1 cellular context compared by ENCODE assay signal in genomic region chr17:63741251-63742049, GRCh38.
TF ChIP-seq lines count a peak whose summit lies in the region.

Gene STRADA, minus strand, starts transcription at chr17:63741799. Its CDS starts 13,430 bp downstream, at chr17:63728369.

TF ChIP-seq in HepG2, 621 proteins besides CTCF, POLR2A, EP300 and RAD21 (continued from another document and continues in another):
- TF ChIP-seq RERE (CRISPR knock-in tag; IDR thresholded peaks at IDR 0.05; ENCODE audit: low read depth) (no peak), ZNF766 (CRISPR knock-in tag; IDR thresholded peaks at IDR 0.05; ENCODE audit: borderline replicate concordance) (peak; percentile 84; the same call in 1 of the 2 replicates), ZNF777 (CRISPR knock-in tag; IDR thresholded peaks at IDR 0.05) (no peak; the same call in 1 of the 2 replicates), HOXA5 (CRISPR knock-in tag; IDR thresholded peaks at IDR 0.05) (peak; percentile 58; the same call in 1 of the 2 replicates), ZHX1 (CRISPR knock-in tag; IDR thresholded peaks at IDR 0.05; ENCODE audit: low read depth) (peak; percentile 27; the same call in 1 of the 2 replicates), GMEB1 (CRISPR knock-in tag; IDR thresholded peaks at IDR 0.05; ENCODE audit: borderline replicate concordance) (peak; percentile 95), NR2F6 (IDR thresholded peaks at IDR 0.05) (no peak), NR2F6 (CRISPR knock-in tag; IDR thresholded peaks at IDR 0.05) (peak; percentile 57; the same call in 1 of the 2 replicates), ZNF251 (CRISPR knock-in tag; IDR thresholded peaks at IDR 0.05) (no peak), KLF6 (CRISPR knock-in tag; IDR thresholded peaks at IDR 0.05) (no peak), ZNF773 (CRISPR knock-in tag; IDR thresholded peaks at IDR 0.05; ENCODE audit: borderline replicate concordance) (no peak), SMC3 (IDR thresholded peaks at IDR 0.05; ENCODE audit: low read length) (no peak), ZNF891 (CRISPR knock-in tag; IDR thresholded peaks at IDR 0.05) (peak; percentile 98), REL (CRISPR knock-in tag; conservative IDR thresholded peaks at IDR 0.05) (peak; percentile 67; the same call in 1 of the 2 replicates), KDM1A (CRISPR knock-in tag; IDR thresholded peaks at IDR 0.05) (peak; percentile 71; the same call in 1 of the 2 replicates), ZNF317 (CRISPR knock-in tag; IDR thresholded peaks at IDR 0.05) (0 out of 2 replicates have a peak, but pooled peaks have one; percentile 15), MBD4 (IDR thresholded peaks at IDR 0.05; ENCODE audit: borderline replicate concordance, low read length) (no peak), PRDM15 (CRISPR knock-in tag; IDR thresholded peaks at IDR 0.05) (peak; percentile 70), FOXK1 (CRISPR knock-in tag; IDR thresholded peaks at IDR 0.05; ENCODE audit: borderline replicate concordance, low read depth) (no peak; the same call in none of the 2 replicates), POLR2AphosphoS5 (IDR thresholded peaks at IDR 0.05; ENCODE audit: low read depth, low read length) (peak; percentile 90), GPN1 (CRISPR knock-in tag; IDR thresholded peaks at IDR 0.05; ENCODE audit: borderline replicate concordance) (peak; percentile 34; the same call in 1 of the 2 replicates), HDAC1 (CRISPR knock-in tag; IDR thresholded peaks at IDR 0.05) (peak; percentile 73), JUND (CRISPR knock-in tag; IDR thresholded peaks at IDR 0.05) (no peak), MTA1 (CRISPR knock-in tag; IDR thresholded peaks at IDR 0.05; ENCODE audit: borderline replicate concordance) (peak; percentile 96; the same call in 1 of the 2 replicates), DNMT1 (CRISPR knock-in tag; IDR thresholded peaks at IDR 0.05) (no peak), ZZZ3 (CRISPR knock-in tag; IDR thresholded peaks at IDR 0.05; ENCODE audit: borderline replicate concordance) (no peak; the same call in 1 of the 2 replicates), ARHGAP35 (CRISPR knock-in tag; IDR thresholded peaks at IDR 0.05; ENCODE audit: borderline replicate concordance) (peak; percentile 87; the same call in 1 of the 2 replicates), ZNF720 (CRISPR knock-in tag; IDR thresholded peaks at IDR 0.05) (no peak), FOXJ3 (CRISPR knock-in tag; IDR thresholded peaks at IDR 0.05; ENCODE audit: borderline replicate concordance) (no peak), ZNF496 (CRISPR knock-in tag; IDR thresholded peaks at IDR 0.05; ENCODE audit: insufficient replicate concordance) (no peak), MED1 (CRISPR knock-in tag; IDR thresholded peaks at IDR 0.05) (peak; percentile 66), ZNF512 (CRISPR knock-in tag; IDR thresholded peaks at IDR 0.05) (no peak), AKAP8 (CRISPR knock-in tag; IDR thresholded peaks at IDR 0.05) (no peak; the same call in 1 of the 2 replicates), ZNF589 (CRISPR knock-in tag; conservative IDR thresholded peaks at IDR 0.05) (0 out of 2 replicates have a peak, but pooled peaks have one; percentile 64), ZNF232 (CRISPR knock-in tag; IDR thresholded peaks at IDR 0.05; ENCODE audit: borderline replicate concordance) (peak; percentile 88), ZNF136 (CRISPR knock-in tag; IDR thresholded peaks at IDR 0.05; ENCODE audit: low read depth) (no peak), ZNF468 (CRISPR knock-in tag; IDR thresholded peaks at IDR 0.05) (peak; percentile 34; the same call in 1 of the 2 replicates), SMAD1 (CRISPR knock-in tag; IDR thresholded peaks at IDR 0.05; ENCODE audit: borderline replicate concordance, low read depth) (no peak; the same call in 1 of the 2 replicates), ZNF646 (CRISPR knock-in tag; IDR thresholded peaks at IDR 0.05) (peak; percentile 77), CCDC6 (CRISPR knock-in tag; IDR thresholded peaks at IDR 0.05) (peak; percentile 81)
